ENCODE assay signal across 1 cellular context in genomic region chr2:112424553-112424952, GRCh38. TPM values are rescaled to one million over a fixed set of nuclear protein-coding genes. Genes with fewer than 3 reads are reported as not detected.
"Had no signal": no experiment of that assay in that cellular context is flagged by ENCODE, and none has a peak within 500 bp of the region (broad histone marks: within the 10 kb centered on the region; RNA-seq: fewer than 3 reads in every experiment).

No MANE protein-coding gene starts in this region.

RNA-seq across cellular contexts. Expression of gene RGPD8, which starts 8.9 kb away (rescaled TPM):
- total RNA-seq: OCI-LY7 had no signal
